Comparison of ENCODE assay signal across 15 cellular contexts in genomic region chr7:88791891-88792290, GRCh38. TPM values are rescaled to one million over a fixed set of nuclear protein-coding genes. Genes with fewer than 3 reads are reported as not detected.
DNase-seq lines count a peak whose midpoint lies in the region; TF ChIP-seq lines count a peak whose summit lies in the region.
"Had no signal": no experiment of that assay in that cellular context is flagged by ENCODE, and none has a peak within 500 bp of the region (broad histone marks: within the 10 kb centered on the region; RNA-seq: fewer than 3 reads in every experiment).

No MANE protein-coding gene starts in this region.

- H2BK12ac ChIP-seq in neuronal stem cell (ENCODE audit: low read length), result no peak overlapping the region

- no peak overlapping the region for H3K27ac ChIP-seq in neuronal stem cell (replicated peaks; ENCODE audit: low read length)
- H3K27ac ChIP-seq: C4-2B had no signal

- H3K4ac ChIP-seq in neuronal stem cell (ENCODE audit: low read length), result no peak overlapping the region

- H3K4me1 ChIP-seq in neuronal stem cell (ENCODE audit: control insufficient read depth in 2 of 2, insufficient read depth in 1 of 2, low read depth in 1 of 2, low read length in 2 of 2), result no peaks in the 10 kb centered on the region

- H3K18ac ChIP-seq in neuronal stem cell (ENCODE audit: low read length), result no peak overlapping the region

- H4K91ac ChIP-seq in neuronal stem cell (ENCODE audit: low read depth, low read length, poor library complexity), result no peak overlapping the region

- H2BK120ac ChIP-seq in neuronal stem cell (ENCODE audit: low read depth, low read length), result no peak overlapping the region

- no peak overlapping the region for H3K4me3 ChIP-seq in neuronal stem cell (ENCODE audit: low read length in 2 of 2)
- H3K4me3 ChIP-seq: GM23338 had no signal

- no peaks in the 10 kb centered on the region for H3K4me1 Mint-ChIP-seq in chondrocyte (ENCODE audit: low read depth)
- H3K4me1 Mint-ChIP-seq in osteocyte (ENCODE audit: unreplicated experiment), result no peaks in the 10 kb centered on the region
- H3K4me1 Mint-ChIP-seq in nephron progenitor cell, result no peaks in the 10 kb centered on the region
- H3K4me1 Mint-ChIP-seq: GM23338 had no signal

- H3K27me3 Mint-ChIP-seq in chondrocyte (ENCODE audit: low read depth) (peaks cover 23% of the 10 kb centered on the region), osteocyte (ENCODE audit: unreplicated experiment) (no peaks in the 10 kb centered on the region), nephron progenitor cell (ENCODE audit: low read depth, poor library complexity) (no peaks in the 10 kb centered on the region)
- H3K27me3 Mint-ChIP-seq: CD4-positive, alpha-beta T cell had no signal

- H3K79me1 ChIP-seq in neuronal stem cell (ENCODE audit: low read depth, low read length), result no peaks in the 10 kb centered on the region

- no peak overlapping the region for H3K4me2 ChIP-seq in neuronal stem cell (ENCODE audit: insufficient read depth, low read length, poor library complexity, severe bottlenecking)
- H3K4me2 ChIP-seq: GM23338 had no signal

- no peak overlapping the region for H3K23ac ChIP-seq in neuronal stem cell (ENCODE audit: low read depth, low read length, poor library complexity)

- H3K9me3 Mint-ChIP-seq in chondrocyte (ENCODE audit: low read depth) (no peaks in the 10 kb centered on the region), osteocyte (ENCODE audit: unreplicated experiment) (no peaks in the 10 kb centered on the region), nephron progenitor cell (no peaks in the 10 kb centered on the region)
- H3K9me3 Mint-ChIP-seq: CD4-positive, alpha-beta T cell; GM23338; HFFc6 had no signal

- H3K9ac ChIP-seq in neuronal stem cell (ENCODE audit: low read depth, low read length, poor library complexity), result no peak overlapping the region

- H3K27ac Mint-ChIP-seq in chondrocyte (ENCODE audit: unreplicated experiment), result peak overlapping the region; percentile 18
- no peak overlapping the region for H3K27ac Mint-ChIP-seq in osteocyte (ENCODE audit: unreplicated experiment)
- H3K27ac Mint-ChIP-seq in nephron progenitor cell, result no peak overlapping the region
- H3K27ac Mint-ChIP-seq: CD4-positive, alpha-beta T cell; GM23338; HFFc6 had no signal

- no peak overlapping the region for H2AK5ac ChIP-seq in neuronal stem cell (ENCODE audit: low read depth, low read length)

- TF ChIP-seq CTCF in chondrocyte (IDR thresholded peaks at IDR 0.05) (no peak), osteocyte (IDR thresholded peaks at IDR 0.05) (no peak), nephron progenitor cell (IDR thresholded peaks at IDR 0.05) (no peak)

- no peaks in the 10 kb centered on the region for H3K36me3 ChIP-seq in neuronal stem cell (replicated peaks in 1 of 2; ENCODE audit: control insufficient read depth in 2 of 2, insufficient read depth in 2 of 2, low read length in 2 of 2)

- no peak overlapping the region for H3K14ac ChIP-seq in neuronal stem cell (ENCODE audit: low read length)

- H4K8ac ChIP-seq in neuronal stem cell (ENCODE audit: low read depth, low read length), result no peak overlapping the region

- H2BK15ac ChIP-seq in neuronal stem cell (ENCODE audit: low read length), result no peak overlapping the region

- DNase-seq in chondrocyte (ENCODE audit: low spot score) (no peak), left kidney (ENCODE audit: low read depth, low spot score) (peak; percentile 4), neuronal stem cell (ENCODE audit: low spot score) (no peak), osteocyte (ENCODE audit: extremely low spot score, unreplicated experiment) (no peak), nephron progenitor cell (no peak), cortex of kidney (lab: John Stamatoyannopoulos, UW) (no peak)
- DNase-seq: ACHN; AML-193; Caco-2; CD4-positive, alpha-beta T cell; H7; HFFc6 had no signal

- no peaks in the 10 kb centered on the region for H3K9me3 ChIP-seq in neuronal stem cell (replicated peaks in 1 of 2; ENCODE audit: control insufficient read depth in 2 of 2, insufficient read depth in 1 of 2, low read depth in 1 of 2, low read length in 2 of 2)
- H3K9me3 ChIP-seq: Caco-2 had no signal

- peak overlapping the region; percentile 36 for H2AFZ ChIP-seq in neuronal stem cell (ENCODE audit: low read length)
- H2AFZ ChIP-seq: GM23338 had no signal

- H3K27me3 ChIP-seq in neuronal stem cell (ENCODE audit: control insufficient read depth in 3 of 3, insufficient read depth in 3 of 3, low read depth in 1 of 3, low read length in 3 of 3), result no peaks in the 10 kb centered on the region

- no peak overlapping the region for H2BK5ac ChIP-seq in neuronal stem cell (ENCODE audit: low read length)

- H3K36me3 Mint-ChIP-seq in chondrocyte (ENCODE audit: low read depth) (no peaks in the 10 kb centered on the region), osteocyte (ENCODE audit: unreplicated experiment) (no peaks in the 10 kb centered on the region), nephron progenitor cell (ENCODE audit: low read depth) (no peaks in the 10 kb centered on the region)

- no CpG with 5 or more reads among the region's 4 CpGs for WGBS in neuronal stem cell (ENCODE audit: extremely low coverage in 2 of 2, insufficient read length in 2 of 2, insufficient replicate concordance in 1 of 2), 2 donors

- H3K4me3 Mint-ChIP-seq in chondrocyte (ENCODE audit: unreplicated experiment) (no peak overlapping the region), osteocyte (ENCODE audit: unreplicated experiment) (no peak overlapping the region), nephron progenitor cell (no peak overlapping the region)
- H3K4me3 Mint-ChIP-seq: CD4-positive, alpha-beta T cell; GM23338; HFFc6 had no signal

RNA-seq across cellular contexts. Expression of gene TEX47, which starts 3.6 kb away (rescaled TPM):
- total RNA-seq in chondrocyte, result not detected in 3 replicates
- not detected for polyA plus RNA-seq in neuronal stem cell (2013, experiment 1 of 2)
- not detected for polyA plus RNA-seq in neuronal stem cell (2013, experiment 2 of 2)
- not detected in 2 replicates for total RNA-seq in osteocyte
- total RNA-seq: Caco-2; CD4-positive, alpha-beta T cell; GM23338; H7; HFFc6 had no signal
- polyA plus RNA-seq: BJ, GM23338 had no signal

RNA-seq across cellular contexts. Expression of gene ZNF804B, which starts 32.4 kb away (rescaled TPM):
- not detected in 3 replicates for total RNA-seq in chondrocyte
- polyA plus RNA-seq in neuronal stem cell (2013, experiment 1 of 2), result not detected
- polyA plus RNA-seq in neuronal stem cell (2013, experiment 2 of 2), result not detected
- not detected in 2 replicates for total RNA-seq in osteocyte
- total RNA-seq: Caco-2; CD4-positive, alpha-beta T cell; GM23338; H7; HFFc6 had no signal
- polyA plus RNA-seq: BJ, GM23338 had no signal
